ENCODE assay signal across 1 cellular context in genomic region chr6:142079130-142079529, GRCh38.
TF ChIP-seq lines count a peak whose summit lies in the region.

No MANE protein-coding gene starts in this region.

TF ChIP-seq in H1, 55 proteins besides CTCF, POLR2A, EP300 and RAD21:
- TF ChIP-seq MAFK (IDR thresholded peaks at IDR 0.05; ENCODE audit: low read depth, low read length) (no peak), SP2 (IDR thresholded peaks at IDR 0.05; ENCODE audit: low read length) (no peak), GABPA (IDR thresholded peaks at IDR 0.05; ENCODE audit: borderline replicate concordance, insufficient read depth, low read length) (no peak), ZNF274 (IDR thresholded peaks at IDR 0.05; ENCODE audit: borderline replicate concordance, extremely low read depth, low read length) (no peak), ATF3 (IDR thresholded peaks at IDR 0.05; ENCODE audit: insufficient read depth, low read depth, low read length) (no peak), SUZ12 (IDR thresholded peaks at IDR 0.05; ENCODE audit: low read length) (no peak), SP4 (IDR thresholded peaks at IDR 0.05; ENCODE audit: low read length) (no peak), KDM5A (IDR thresholded peaks at IDR 0.05; ENCODE audit: low read length) (no peak), BCL11A (IDR thresholded peaks at IDR 0.05; ENCODE audit: low read depth in 2 of 2, low read length in 2 of 2) (no peak), FOSL1 (IDR thresholded peaks at IDR 0.05; ENCODE audit: insufficient read depth, low read depth, low read length) (no peak), YY1 (IDR thresholded peaks at IDR 0.05; ENCODE audit: low read depth, low read length) (no peak)
